ENCODE assay signal across 25 cellular contexts in the genomic region with DNA sequence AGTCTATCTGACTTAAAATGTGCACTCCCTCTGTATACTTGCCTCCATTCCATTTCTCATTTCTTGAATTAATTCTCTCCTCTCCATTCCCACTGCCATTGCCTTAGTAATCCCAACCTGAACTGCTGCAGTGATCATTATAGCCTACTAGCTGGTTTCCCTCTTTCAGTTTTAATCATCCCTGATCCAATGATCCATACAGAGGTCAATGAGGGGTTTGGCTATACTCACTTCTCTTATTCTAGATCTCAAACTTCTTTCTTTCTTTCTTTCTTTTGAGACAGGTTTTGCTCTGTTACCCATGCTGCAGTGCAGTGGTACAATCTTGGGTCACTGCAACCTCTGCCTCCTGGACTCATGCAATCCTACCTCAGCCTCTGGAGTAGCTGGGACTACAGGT.
"Had no signal": no experiment of that assay in that cellular context is flagged by ENCODE, and none has a peak within 500 bp of the region (broad histone marks: within the 10 kb centered on the region; RNA-seq: fewer than 3 reads in every experiment).

No MANE protein-coding gene starts in this region.

- H3K27me3 Mint-ChIP-seq: naive thymus-derived CD8-positive, alpha-beta T cell; natural killer cell treated with Interleukin-12 subunit alpha and Interleukin-12 subunit beta and Interleukin-15 and Interleukin-18, amount 100 ng/mL, for 72 hours; stimulated activated naive CD8-positive, alpha-beta T cell treated with anti-CD3 and anti-CD28 coated beads, Interleukin-15, Interleukin-2, amounts not matched to agents 100 ng/mL and 50 ng/mL, for 24 hours had no signal

- ATAC-seq: naive thymus-derived CD8-positive, alpha-beta T cell; natural killer cell treated with Interleukin-12 subunit alpha and Interleukin-12 subunit beta and Interleukin-15 and Interleukin-18, amount 100 ng/mL, for 72 hours; pancreas; psoas muscle; right cardiac atrium; right lobe of liver; stimulated activated effector memory CD8-positive, alpha-beta T cell treated with anti-CD3 and anti-CD28 coated beads, Interleukin-12 subunit alpha, Interleukin-12 subunit beta, amount 100 ng/mL, for 72 hours had no signal

- H3K9me3 Mint-ChIP-seq: stimulated activated effector memory CD8-positive, alpha-beta T cell treated with anti-CD3 and anti-CD28 coated beads, Interleukin-12 subunit alpha, Interleukin-12 subunit beta, amount 100 ng/mL, for 72 hours; stimulated activated naive CD8-positive, alpha-beta T cell treated with anti-CD3 and anti-CD28 coated beads, Interleukin-15, Interleukin-2, amounts not matched to agents 100 ng/mL and 50 ng/mL, for 24 hours had no signal

- H3K27ac ChIP-seq: neutrophil, pancreas, psoas muscle, right lobe of liver, sigmoid colon, stomach, thoracic aorta, thyroid gland, tibial nerve, upper lobe of left lung, vagina had no signal

- H3K4me3 ChIP-seq: pancreas, psoas muscle, right lobe of liver, sigmoid colon, stomach, thoracic aorta, thyroid gland, tibial nerve, upper lobe of left lung, vagina had no signal

- H3K36me3 ChIP-seq: pancreas, right lobe of liver, thyroid gland, vagina had no signal

- H3K9me3 ChIP-seq: neutrophil, pancreas, psoas muscle, right lobe of liver, sigmoid colon, stomach, thoracic aorta, thyroid gland, tibial nerve, upper lobe of left lung, vagina had no signal

- H3K27ac Mint-ChIP-seq: nephron progenitor cell; stimulated activated effector memory CD8-positive, alpha-beta T cell treated with anti-CD3 and anti-CD28 coated beads, Interleukin-12 subunit alpha, Interleukin-12 subunit beta, amount 100 ng/mL, for 72 hours; stimulated activated naive CD8-positive, alpha-beta T cell treated with anti-CD3 and anti-CD28 coated beads, Interleukin-15, Interleukin-2, amounts not matched to agents 100 ng/mL and 50 ng/mL, for 24 hours had no signal

- H3K27me3 ChIP-seq: neutrophil, pancreas, right lobe of liver, sigmoid colon, stomach, thyroid gland, tibial nerve, upper lobe of left lung, vagina had no signal

- DNase-seq: naive thymus-derived CD8-positive, alpha-beta T cell; nephron progenitor cell; nucleus accumbens; pancreas; psoas muscle; right cardiac atrium; right lobe of liver; sigmoid colon; small intestine; stimulated activated CD4-positive, alpha-beta T cell treated with anti-CD3 and anti-CD28 coated beads, Interleukin-15, amount 100 ng/mL, for 24 hours; stimulated activated CD4-positive, alpha-beta T cell treated with anti-CD3 and anti-CD28 coated beads, Interleukin-2, amount 100 ng/mL, for 24 hours; stimulated activated CD4-positive, alpha-beta T cell treated with anti-CD3 and anti-CD28 coated beads, Interleukin-2, amount 100 ng/mL, for 48 hours; stimulated activated CD4-positive, alpha-beta T cell treated with anti-CD3 and anti-CD28 coated beads, Interleukin-4, amount 100 ng/mL, for 24 hours; stimulated activated naive CD4-positive, alpha-beta T cell treated with Interleukin-2 at 50 U/mL for 16 hours; stomach; thyroid gland; upper lobe of left lung had no signal

- H3K4me1 ChIP-seq: pancreas, psoas muscle, right lobe of liver, sigmoid colon, stomach, thyroid gland, upper lobe of left lung, vagina had no signal

- H3K4me1 Mint-ChIP-seq: neural crest cell had no signal

- H3K4me3 Mint-ChIP-seq: naive thymus-derived CD8-positive, alpha-beta T cell; natural killer cell treated with Interleukin-12 subunit alpha and Interleukin-12 subunit beta and Interleukin-15 and Interleukin-18, amount 100 ng/mL, for 72 hours; nephron progenitor cell; neural crest cell; stimulated activated effector memory CD8-positive, alpha-beta T cell treated with anti-CD3 and anti-CD28 coated beads, Interleukin-12 subunit alpha, Interleukin-12 subunit beta, amount 100 ng/mL, for 72 hours; stimulated activated naive CD8-positive, alpha-beta T cell treated with anti-CD3 and anti-CD28 coated beads, Interleukin-15, Interleukin-2, amounts not matched to agents 100 ng/mL and 50 ng/mL, for 24 hours had no signal
